19 cellular contexts compared by ENCODE assay signal in the genomic region with DNA sequence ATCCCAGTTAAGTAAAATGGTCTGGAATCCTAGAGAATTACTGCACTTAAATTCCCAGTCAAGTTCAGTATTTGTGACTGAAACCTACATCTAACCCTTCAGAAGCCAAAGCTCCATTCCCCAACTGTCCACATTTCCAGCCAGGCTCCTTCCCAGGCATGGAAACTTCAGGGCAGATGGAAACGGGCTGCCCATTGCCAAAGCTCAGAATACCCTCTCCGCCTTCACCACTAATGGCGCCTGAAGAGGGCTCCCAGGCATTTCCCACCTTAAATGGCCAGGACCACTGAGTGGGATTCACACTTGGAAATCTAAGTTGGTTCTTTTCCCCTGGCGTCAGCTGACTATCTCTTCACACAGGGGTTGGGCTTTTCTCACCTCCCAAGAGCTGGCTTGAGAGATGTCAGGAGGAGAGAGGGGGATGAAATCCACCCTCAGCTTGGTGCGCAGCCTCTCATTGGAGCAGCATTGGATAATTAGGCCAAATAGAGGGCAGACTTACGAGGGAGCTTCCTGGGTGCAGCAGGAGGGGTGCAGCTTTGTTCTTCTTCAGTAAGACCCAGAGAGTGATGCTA.
"Had no signal": no experiment of that assay in that cellular context is flagged by ENCODE, and none has a peak within 500 bp of the region (broad histone marks: within the 10 kb centered on the region; RNA-seq: fewer than 3 reads in every experiment).

No MANE protein-coding gene starts in this region.

- H3K36me3 ChIP-seq: cardiac muscle cell, heart left ventricle, neutrophil, WERI-Rb-1 had no signal

- H2AFZ ChIP-seq: parathyroid adenoma had no signal

- H3K9ac ChIP-seq: parathyroid adenoma had no signal

- H3K4me1 Mint-ChIP-seq: activated CD8-positive, alpha-beta memory T cell treated with anti-CD3 and anti-CD28 coated beads, Interleukin-2, amount 10 ng/mL, durations not matched to agents 7 days and 5 days; activated naive CD8-positive, alpha-beta T cell treated with anti-CD3 and anti-CD28 coated beads for 36 hours had no signal

- ATAC-seq: activated CD8-positive, alpha-beta memory T cell treated with anti-CD3 and anti-CD28 coated beads, Interleukin-2, amount 10 ng/mL, durations not matched to agents 7 days and 5 days; heart left ventricle; left colon; stimulated activated naive B cell treated with anti-CD40 and anti-IgM and Interleukin-4, amounts not matched to agents 10 μg/mL and 1 μg/mL and 100 μg/mL, for 72 hours; T-helper 17 cell had no signal

- DNase-seq: activated CD4-positive, alpha-beta memory T cell treated with anti-CD3 and anti-CD28 coated beads for 36 hours; activated CD8-positive, alpha-beta memory T cell treated with anti-CD3 and anti-CD28 coated beads, Interleukin-2, amount 10 ng/mL, durations not matched to agents 7 days and 5 days; activated naive CD8-positive, alpha-beta T cell treated with anti-CD3 and anti-CD28 coated beads for 36 hours; activated T-cell treated with anti-CD3 and anti-CD28 coated beads, Interleukin-2, amount 50 U/mL, for 24 hours; effector memory CD4-positive, alpha-beta T cell; heart left ventricle; left colon; naive B cell; retina; stimulated activated CD4-positive, alpha-beta T cell treated with anti-CD3 and anti-CD28 coated beads, Interleukin-15, amount 100 ng/mL, for 24 hours; stimulated activated CD4-positive, alpha-beta T cell treated with anti-CD3 and anti-CD28 coated beads, Interleukin-4, amount 100 ng/mL, for 1 hour; stimulated activated naive B cell treated with anti-CD40 and anti-IgM and Interleukin-4, amounts not matched to agents 10 μg/mL and 1 μg/mL and 100 μg/mL, for 72 hours; T-helper 17 cell; WERI-Rb-1 had no signal

- H3K4me3 ChIP-seq: cardiac muscle cell, heart left ventricle, lung, skin epidermis had no signal

- H3K36me3 Mint-ChIP-seq: activated CD4-positive, alpha-beta memory T cell treated with anti-CD3 and anti-CD28 coated beads for 36 hours; activated CD8-positive, alpha-beta memory T cell treated with anti-CD3 and anti-CD28 coated beads, Interleukin-2, amount 10 ng/mL, durations not matched to agents 7 days and 5 days; activated naive CD8-positive, alpha-beta T cell treated with anti-CD3 and anti-CD28 coated beads for 36 hours; stimulated activated naive B cell treated with anti-CD40 and anti-IgM and Interleukin-4, amounts not matched to agents 10 μg/mL and 1 μg/mL and 100 μg/mL, for 72 hours had no signal

- H3K9me3 ChIP-seq: heart left ventricle, neutrophil had no signal

- H3K9me3 Mint-ChIP-seq: activated CD4-positive, alpha-beta memory T cell treated with anti-CD3 and anti-CD28 coated beads for 36 hours; activated T-cell treated with anti-CD3 and anti-CD28 coated beads, Interleukin-2, amount 50 U/mL, for 24 hours had no signal

- H3K27ac Mint-ChIP-seq: activated CD4-positive, alpha-beta memory T cell treated with anti-CD3 and anti-CD28 coated beads for 36 hours; activated CD8-positive, alpha-beta memory T cell treated with anti-CD3 and anti-CD28 coated beads, Interleukin-2, amount 10 ng/mL, durations not matched to agents 7 days and 5 days; activated naive CD8-positive, alpha-beta T cell treated with anti-CD3 and anti-CD28 coated beads for 36 hours; activated T-cell treated with anti-CD3 and anti-CD28 coated beads, Interleukin-2, amount 50 U/mL, for 24 hours; stimulated activated naive B cell treated with anti-CD40 and anti-IgM and Interleukin-4, amounts not matched to agents 10 μg/mL and 1 μg/mL and 100 μg/mL, for 72 hours; T-helper 17 cell had no signal

- H3K4me3 Mint-ChIP-seq: activated CD4-positive, alpha-beta memory T cell treated with anti-CD3 and anti-CD28 coated beads for 36 hours; activated CD8-positive, alpha-beta memory T cell treated with anti-CD3 and anti-CD28 coated beads, Interleukin-2, amount 10 ng/mL, durations not matched to agents 7 days and 5 days; activated naive CD8-positive, alpha-beta T cell treated with anti-CD3 and anti-CD28 coated beads for 36 hours; activated T-cell treated with anti-CD3 and anti-CD28 coated beads, Interleukin-2, amount 50 U/mL, for 24 hours; naive B cell; stimulated activated naive B cell treated with anti-CD40 and anti-IgM and Interleukin-4, amounts not matched to agents 10 μg/mL and 1 μg/mL and 100 μg/mL, for 72 hours; T-helper 17 cell had no signal

- H3K79me2 ChIP-seq: parathyroid adenoma had no signal

- H3K27ac ChIP-seq: cardiac muscle cell, neutrophil, parathyroid adenoma, WERI-Rb-1 had no signal
